23 cellular contexts compared by ENCODE assay signal in genomic region chr7:31105256-31105950, GRCh38. TPM values are rescaled to one million over a fixed set of nuclear protein-coding genes. Genes with fewer than 3 reads are reported as not detected.
DNase-seq lines count a peak whose midpoint lies in the region; ATAC-seq and TF ChIP-seq lines count a peak whose summit lies in the region.
"Had no signal": no experiment of that assay in that cellular context is flagged by ENCODE, and none has a peak within 500 bp of the region (broad histone marks: within the 10 kb centered on the region; RNA-seq: fewer than 3 reads in every experiment).

No MANE protein-coding gene starts in this region.

- H3K9me3 ChIP-seq in right atrium auricular region (no peaks in the 10 kb centered on the region), right cardiac atrium (ENCODE audit: control insufficient read depth, low read length) (no peaks in the 10 kb centered on the region)
- H3K9me3 ChIP-seq: BLaER1 had no signal

- intact Hi-C loops in right cardiac atrium (cut with DNase I) = no loop called here
- intact Hi-C loops in sciatic nerve (cut with DNase I) = no loop called here

- H3K4me1 ChIP-seq in right atrium auricular region (no peaks in the 10 kb centered on the region), right cardiac atrium (ENCODE audit: control insufficient read depth, insufficient read depth, low read length) (no peaks in the 10 kb centered on the region)
- H3K4me1 ChIP-seq: BLaER1 had no signal

- DNase-seq in right atrium auricular region (ENCODE audit: low spot score) (peak; percentile 43), right cardiac atrium (no peak), islet precursor cell (peak; percentile 38), sciatic nerve (ENCODE audit: low spot score) (peak; percentile 31), Ammon's horn (ENCODE audit: low spot score) (no peak), NOMO-1 (lab: John Stamatoyannopoulos, UW; ENCODE audit: unreplicated experiment in 2 of 2) (no peak)
- DNase-seq in stimulated activated CD4-positive, alpha-beta T cell treated with anti-CD3 and anti-CD28 coated beads, Interleukin-1b, Interleukin-23, amount 100 ng/mL, for 48 hours = no peak
- DNase-seq: CD4-positive, alpha-beta T cell; COR-L47; DMS79; MV-4-11; NCI-H1105 treated with DMSO at 0.1 percent for 48 hours; NCI-H1694; NCI-H2081; NCI-H2171; NCI-H345; NCI-H524; NCI-H82; SHP77 treated with DMSO at 0.1 percent for 48 hours had no signal

- H3K27ac ChIP-seq in right atrium auricular region (no peak overlapping the region), right cardiac atrium (ENCODE audit: low read length) (no peak overlapping the region)
- H3K27ac ChIP-seq: BLaER1 had no signal

- H3K4me3 ChIP-seq in right atrium auricular region = no peak overlapping the region
- no peak overlapping the region for H3K4me3 ChIP-seq in right cardiac atrium (ENCODE audit: low read length)
- H3K4me3 ChIP-seq: BLaER1 had no signal

- no peaks in the 10 kb centered on the region for H3K36me3 ChIP-seq in right atrium auricular region
- H3K36me3 ChIP-seq: BLaER1 had no signal

- no peak for ATAC-seq in right cardiac atrium
- no peak for ATAC-seq in sciatic nerve

- 86% methylated on average over 7 of the region's 7 CpGs for WGBS in right cardiac atrium

- no peak for TF ChIP-seq CTCF in right atrium auricular region (IDR thresholded peaks at IDR 0.05)

- H3K27me3 ChIP-seq in right atrium auricular region (no peaks in the 10 kb centered on the region), right cardiac atrium (ENCODE audit: control insufficient read depth, insufficient read depth) (no peaks in the 10 kb centered on the region)
- H3K27me3 ChIP-seq: BLaER1 had no signal

RNA-seq across cellular contexts. Expression of gene ADCYAP1R1, which starts 53.3 kb away (rescaled TPM):
- total RNA-seq in right atrium auricular region = 1 to 10 TPM in 1 of 2 donors, under 1 TPM in 1; 0.86 to 3.1 TPM
- total RNA-seq in right cardiac atrium = 1 to 10 TPM; 1.1 to 3.4 (median 1.7) TPM
- 0.84 TPM for polyA plus RNA-seq in right cardiac atrium
- 9.1 TPM for total RNA-seq in sciatic nerve
- total RNA-seq: A673; CD4-positive, alpha-beta T cell; RPMI7951 had no signal
- polyA plus RNA-seq: IgD-negative memory B cell had no signal

Comparison
In these comparisons a context has a peak if more than half of its experiments do, and no peak if none do; other contexts are left out.
1. DNase-seq: peak in right atrium auricular region (single experiment), islet precursor cell (single experiment) and sciatic nerve (single experiment); none in right cardiac atrium (0 of 3), Ammon's horn (single experiment), NOMO-1 (0 of 2) and stimulated activated CD4-positive, alpha-beta T cell treated with anti-CD3 and anti-CD28 coated beads, Interleukin-1b, Interleukin-23, amount 100 ng/mL, for 48 hours (single experiment).